ENCODE assay signal across 33 cellular contexts in the genomic region with DNA sequence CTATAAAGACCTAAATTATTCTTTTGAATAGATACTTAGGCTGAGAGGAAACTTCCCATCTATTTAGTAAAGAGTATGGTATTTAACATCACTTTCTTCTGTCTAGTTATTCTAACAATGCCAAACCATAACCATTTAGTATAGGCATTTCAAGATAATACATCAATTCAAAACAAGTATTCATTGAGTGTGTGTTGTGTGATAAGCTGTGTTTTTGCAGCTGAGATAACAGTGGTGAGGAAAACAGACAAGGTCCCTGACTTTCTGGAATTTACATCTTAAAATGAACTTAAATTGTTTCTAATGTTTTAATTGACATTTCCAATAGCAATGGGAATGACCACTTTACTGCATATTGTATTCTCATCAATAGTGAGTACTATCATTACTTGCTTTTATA.
"Had no signal": no experiment of that assay in that cellular context is flagged by ENCODE, and none has a peak within 500 bp of the region (broad histone marks: within the 10 kb centered on the region; RNA-seq: fewer than 3 reads in every experiment).

No MANE protein-coding gene starts in this region.

- H3K27me3 ChIP-seq: ascending aorta, brain microvascular endothelial cell, esophagus muscularis mucosa, foreskin keratinocyte, gastrocnemius medialis, heart left ventricle had no signal

- H3K4me3 Mint-ChIP-seq: activated CD4-positive, alpha-beta memory T cell treated with anti-CD3 and anti-CD28 coated beads, Interleukin-2, amount 10 ng/mL, durations not matched to agents 7 days and 5 days; activated CD4-positive, alpha-beta T cell treated with anti-CD3 and anti-CD28 coated beads, Interleukin-2, amount 10 ng/mL, durations not matched to agents 7 days and 5 days; activated naive CD4-positive, alpha-beta T cell treated with anti-CD3 and anti-CD28 coated beads, Interleukin-2, amount 10 ng/mL, durations not matched to agents 7 days and 5 days; activated naive CD8-positive, alpha-beta T cell treated with anti-CD3 and anti-CD28 coated beads, Interleukin-2, amount 10 ng/mL, durations not matched to agents 7 days and 5 days; activated T-cell treated with anti-CD3 and anti-CD28 coated beads, Interleukin-2, amount 50 U/mL, for 24 hours; activated T-cell treated with anti-CD3 and anti-CD28 coated beads, Interleukin-2, amount 50 U/mL, for 72 hours; central memory CD8-positive, alpha-beta T cell; T-cell; T-helper 1 cell treated with Interleukin-12 subunit alpha and Interleukin-12 subunit beta and Interleukin-4 antibody, amounts not matched to agents 30 μg/mL and 1 μg/mL, for 36 hours; WTC11 had no signal

- H3K9me3 ChIP-seq: ascending aorta, esophagus muscularis mucosa, gastrocnemius medialis, heart left ventricle had no signal

- FAIRE-seq: bronchial epithelial cell, colon, endometrium had no signal

- H3K27ac ChIP-seq: ascending aorta, brain microvascular endothelial cell, esophagus muscularis mucosa, foreskin keratinocyte, gastrocnemius medialis, heart left ventricle, VCaP had no signal

- H3K9me3 Mint-ChIP-seq: activated CD4-positive, alpha-beta memory T cell treated with anti-CD3 and anti-CD28 coated beads, Interleukin-2, amount 10 ng/mL, durations not matched to agents 7 days and 5 days; activated naive CD4-positive, alpha-beta T cell treated with anti-CD3 and anti-CD28 coated beads, Interleukin-2, amount 10 ng/mL, durations not matched to agents 7 days and 5 days; activated T-cell treated with anti-CD3 and anti-CD28 coated beads, Interleukin-2, amount 50 U/mL, for 24 hours; activated T-cell treated with anti-CD3 and anti-CD28 coated beads, Interleukin-2, amount 50 U/mL, for 72 hours; central memory CD8-positive, alpha-beta T cell; T-cell; T-helper 1 cell treated with Interleukin-12 subunit alpha and Interleukin-12 subunit beta and Interleukin-4 antibody, amounts not matched to agents 30 μg/mL and 1 μg/mL, for 36 hours; WTC11 had no signal

- H3K27ac Mint-ChIP-seq: activated CD4-positive, alpha-beta memory T cell treated with anti-CD3 and anti-CD28 coated beads, Interleukin-2, amount 10 ng/mL, durations not matched to agents 7 days and 5 days; activated CD4-positive, alpha-beta T cell treated with anti-CD3 and anti-CD28 coated beads, Interleukin-2, amount 10 ng/mL, durations not matched to agents 7 days and 5 days; activated naive CD4-positive, alpha-beta T cell treated with anti-CD3 and anti-CD28 coated beads, Interleukin-2, amount 10 ng/mL, durations not matched to agents 7 days and 5 days; activated naive CD4-positive, alpha-beta T cell treated with anti-CD3 and anti-CD28 coated beads, Interleukin-2, amount 50 U/mL, for 72 hours; activated naive CD8-positive, alpha-beta T cell treated with anti-CD3 and anti-CD28 coated beads, Interleukin-2, amount 10 ng/mL, durations not matched to agents 7 days and 5 days; activated T-cell treated with anti-CD3 and anti-CD28 coated beads, Interleukin-2, amount 50 U/mL, for 24 hours; activated T-cell treated with anti-CD3 and anti-CD28 coated beads, Interleukin-2, amount 50 U/mL, for 72 hours; T-cell; T-helper 1 cell treated with Interleukin-12 subunit alpha and Interleukin-12 subunit beta and Interleukin-4 antibody, amounts not matched to agents 30 μg/mL and 1 μg/mL, for 36 hours had no signal

- ATAC-seq: activated naive CD4-positive, alpha-beta T cell treated with anti-CD3 and anti-CD28 coated beads, Interleukin-2, amount 50 U/mL, for 72 hours; activated T-cell treated with anti-CD3 and anti-CD28 coated beads, Interleukin-2, amount 50 U/mL, for 72 hours; foreskin keratinocyte; gastrocnemius medialis; heart left ventricle; T-cell; WTC11 had no signal

- DNase-seq: activated CD4-positive, alpha-beta memory T cell treated with anti-CD3 and anti-CD28 coated beads, Interleukin-2, amount 10 ng/mL, durations not matched to agents 7 days and 5 days; activated CD4-positive, alpha-beta T cell treated with anti-CD3 and anti-CD28 coated beads for 1 hour; activated CD4-positive, alpha-beta T cell treated with anti-CD3 and anti-CD28 coated beads for 4 hours; activated CD4-positive, alpha-beta T cell treated with anti-CD3 and anti-CD28 coated beads, Interleukin-2, amount 10 ng/mL, durations not matched to agents 7 days and 5 days; activated CD4-positive, alpha-beta T cell treated with anti-CD3 and anti-CD28 coated beads, Interleukin-2, amount 50 U/mL, for 4 hours; activated CD8-positive, alpha-beta memory T cell treated with anti-CD3 and anti-CD28 coated beads, Interleukin-2, amount 50 U/mL, for 48 hours; activated gamma-delta T cell; activated naive CD4-positive, alpha-beta T cell; activated naive CD4-positive, alpha-beta T cell treated with anti-CD3 and anti-CD28 coated beads, Interleukin-2, amount 10 ng/mL, durations not matched to agents 7 days and 5 days; activated naive CD8-positive, alpha-beta T cell treated with anti-CD3 and anti-CD28 coated beads, Interleukin-2, amount 10 ng/mL, durations not matched to agents 7 days and 5 days; activated T-cell treated with anti-CD3 and anti-CD28 coated beads for 4 hours; activated T-cell treated with anti-CD3 and anti-CD28 coated beads, Interleukin-2, amount 50 U/mL, for 24 hours; activated T-cell treated with anti-CD3 and anti-CD28 coated beads, Interleukin-2, amount 50 U/mL, for 72 hours; brain microvascular endothelial cell; cortex of kidney; dermis blood vessel endothelial cell; effector CD4-positive, alpha-beta T cell; foreskin keratinocyte; gastrocnemius medialis; glutamatergic neuron; heart left ventricle; T-cell; T1000 had no signal

- H3K36me3 ChIP-seq: ascending aorta, brain microvascular endothelial cell, esophagus muscularis mucosa, gastrocnemius medialis, heart left ventricle had no signal

- H3K4me1 Mint-ChIP-seq: activated CD4-positive, alpha-beta memory T cell treated with anti-CD3 and anti-CD28 coated beads, Interleukin-2, amount 10 ng/mL, durations not matched to agents 7 days and 5 days; activated CD4-positive, alpha-beta T cell treated with anti-CD3 and anti-CD28 coated beads, Interleukin-2, amount 10 ng/mL, durations not matched to agents 7 days and 5 days; activated naive CD4-positive, alpha-beta T cell treated with anti-CD3 and anti-CD28 coated beads, Interleukin-2, amount 10 ng/mL, durations not matched to agents 7 days and 5 days; activated naive CD8-positive, alpha-beta T cell treated with anti-CD3 and anti-CD28 coated beads, Interleukin-2, amount 10 ng/mL, durations not matched to agents 7 days and 5 days; central memory CD8-positive, alpha-beta T cell had no signal

- H3K36me3 Mint-ChIP-seq: activated naive CD4-positive, alpha-beta T cell treated with anti-CD3 and anti-CD28 coated beads, Interleukin-2, amount 10 ng/mL, durations not matched to agents 7 days and 5 days; activated naive CD4-positive, alpha-beta T cell treated with anti-CD3 and anti-CD28 coated beads, Interleukin-2, amount 50 U/mL, for 72 hours; T-cell; WTC11 had no signal

- H3K27me3 Mint-ChIP-seq: activated CD4-positive, alpha-beta T cell treated with anti-CD3 and anti-CD28 coated beads, Interleukin-2, amount 10 ng/mL, durations not matched to agents 7 days and 5 days; activated naive CD8-positive, alpha-beta T cell treated with anti-CD3 and anti-CD28 coated beads, Interleukin-2, amount 10 ng/mL, durations not matched to agents 7 days and 5 days; activated T-cell treated with anti-CD3 and anti-CD28 coated beads, Interleukin-2, amount 50 U/mL, for 24 hours; central memory CD8-positive, alpha-beta T cell; T-cell had no signal

- H3K4me1 ChIP-seq: ascending aorta, esophagus muscularis mucosa, foreskin keratinocyte, gastrocnemius medialis had no signal

- H3K4me3 ChIP-seq: ascending aorta, esophagus muscularis mucosa, gastrocnemius medialis, heart left ventricle had no signal
